ENCODE assay signal across 18 cellular contexts in the genomic region with DNA sequence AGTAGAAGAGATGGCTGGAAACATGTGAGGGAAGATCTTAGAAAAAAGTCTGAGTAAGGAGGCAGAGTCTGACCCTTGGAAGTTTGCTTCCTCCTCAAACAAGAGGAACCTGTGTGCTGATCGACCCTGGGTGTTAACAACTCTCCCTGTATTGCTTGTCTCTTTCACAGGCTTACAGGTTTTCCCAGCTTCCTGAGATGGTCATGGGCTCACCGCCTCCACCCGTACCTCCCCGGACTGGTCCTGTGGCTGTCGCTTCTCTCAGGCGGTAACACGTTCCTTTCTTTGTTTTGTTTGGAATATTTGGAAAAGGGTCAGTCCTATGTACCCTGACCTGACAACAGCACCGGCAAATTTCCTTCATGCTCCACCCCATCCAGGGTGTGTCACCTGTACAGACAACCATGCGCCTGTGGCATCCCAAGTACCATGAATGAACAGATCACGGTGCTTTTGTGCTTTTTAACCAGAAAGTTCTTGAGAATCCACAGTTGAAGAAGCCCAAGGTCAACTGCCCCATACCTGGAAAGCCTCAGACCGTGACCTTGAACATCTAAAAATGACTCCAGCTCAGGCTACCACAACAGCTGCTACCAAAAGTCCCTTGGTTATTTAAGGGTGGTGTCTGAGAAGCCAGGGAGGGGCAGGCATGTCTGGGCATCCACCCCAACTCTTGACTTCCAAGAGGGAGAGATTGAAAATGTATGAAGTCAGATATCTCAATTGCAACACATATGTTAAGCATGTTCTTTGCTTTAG. TPM values are rescaled to one million over a fixed set of nuclear protein-coding genes. Genes with fewer than 3 reads are reported as not detected.
DNase-seq lines count a peak whose midpoint lies in the region; ATAC-seq, FAIRE-seq and TF ChIP-seq lines count a peak whose summit lies in the region.
"Had no signal": no experiment of that assay in that cellular context is flagged by ENCODE, and none has a peak within 500 bp of the region (broad histone marks: within the 10 kb centered on the region; RNA-seq: fewer than 3 reads in every experiment).

No MANE protein-coding gene starts in this region.

- intact Hi-C loops in psoas muscle (cut with DNase I) = no loop called here
- intact Hi-C loops in activated naive CD4-positive, alpha-beta T cell treated with anti-CD3 and anti-CD28 coated beads for 36 hours (cut with micrococcal nuclease) = no loop called here

- H3K36me3 ChIP-seq in KMS-11 (ENCODE audit: insufficient read depth) (0 out of 2 replicates have a peak, but pooled peaks cover 4% of the 10 kb centered on the region), psoas muscle (ENCODE audit: insufficient read depth in 1 of 2, low read depth in 1 of 2) (no peaks in the 10 kb centered on the region)
- H3K36me3 ChIP-seq: ascending aorta, BLaER1 had no signal

- H3K27me3 ChIP-seq in KMS-11 (ENCODE audit: insufficient read depth, low read depth) (no peaks in the 10 kb centered on the region), psoas muscle (ENCODE audit: insufficient read depth in 3 of 3, low read length in 2 of 3) (no peaks in the 10 kb centered on the region)
- H3K27me3 ChIP-seq: ascending aorta, BLaER1 had no signal

- no peaks in the 10 kb centered on the region for H3K27me3 Mint-ChIP-seq in activated naive CD4-positive, alpha-beta T cell treated with anti-CD3 and anti-CD28 coated beads for 36 hours (ENCODE audit: low read depth)
- H3K27me3 Mint-ChIP-seq in mesothelial cell of epicardium (ENCODE audit: low read depth) = no peaks in the 10 kb centered on the region

- H3K4me2 ChIP-seq in KMS-11 = peak overlapping the region; percentile 99
- H3K4me2 ChIP-seq: BLaER1 had no signal

- H3K79me2 ChIP-seq in KMS-11 (ENCODE audit: insufficient read depth, low read depth) = no peaks in the 10 kb centered on the region

- peak overlapping the region; percentile 86 for H3K27ac ChIP-seq in KMS-11
- H3K27ac ChIP-seq in psoas muscle = no peak overlapping the region
- H3K27ac ChIP-seq: ascending aorta, BLaER1 had no signal

- TF ChIP-seq CTCF in KMS-11 (conservative IDR thresholded peaks at IDR 0.05; ENCODE audit: low read depth, low read length) = no peak
- no peak for TF ChIP-seq CTCF in psoas muscle (IDR thresholded peaks at IDR 0.05)
- TF ChIP-seq CTCF in mesothelial cell of epicardium (IDR thresholded peaks at IDR 0.05; ENCODE audit: unreplicated experiment) = no peak

- no peak overlapping the region for H3K4me3 ChIP-seq in KMS-11 (IDR thresholded peaks at IDR 0.05; ENCODE audit: insufficient read depth, low read depth, low read length)
- H3K4me3 ChIP-seq in psoas muscle = no peak overlapping the region
- H3K4me3 ChIP-seq: ascending aorta, BLaER1 had no signal

- no peaks in the 10 kb centered on the region for H3K9me3 Mint-ChIP-seq in activated naive CD4-positive, alpha-beta T cell treated with anti-CD3 and anti-CD28 coated beads for 36 hours
- no peaks in the 10 kb centered on the region for H3K9me3 Mint-ChIP-seq in mesothelial cell of epicardium
- H3K9me3 Mint-ChIP-seq: natural killer cell had no signal

- H3K27ac Mint-ChIP-seq in activated naive CD4-positive, alpha-beta T cell treated with anti-CD3 and anti-CD28 coated beads for 36 hours = no peak overlapping the region
- no peak overlapping the region for H3K27ac Mint-ChIP-seq in mesothelial cell of epicardium
- H3K27ac Mint-ChIP-seq: natural killer cell had no signal

- H3K36me3 Mint-ChIP-seq in activated naive CD4-positive, alpha-beta T cell treated with anti-CD3 and anti-CD28 coated beads for 36 hours (ENCODE audit: low read depth) = no peaks in the 10 kb centered on the region
- no peaks in the 10 kb centered on the region for H3K36me3 Mint-ChIP-seq in mesothelial cell of epicardium
- H3K36me3 Mint-ChIP-seq: natural killer cell had no signal

- H3K4me3 Mint-ChIP-seq in activated naive CD4-positive, alpha-beta T cell treated with anti-CD3 and anti-CD28 coated beads for 36 hours = no peak overlapping the region
- H3K4me3 Mint-ChIP-seq in mesothelial cell of epicardium = no peak overlapping the region
- H3K4me3 Mint-ChIP-seq: natural killer cell had no signal

- ATAC-seq in GM18858 (IDR thresholded peaks at IDR 0.05; ENCODE audit: unreplicated experiment) = peak; percentile 65
- peak; percentile 72 for ATAC-seq in HG02571 (IDR thresholded peaks at IDR 0.05; ENCODE audit: unreplicated experiment)
- peak; percentile 24 to 77 (median 56) for ATAC-seq in psoas muscle
- ATAC-seq: natural killer cell, PC-3, sciatic nerve had no signal

- FAIRE-seq in urothelium cell line (lab: Jason Lieb, UNC) = no peak

- H3K9me3 ChIP-seq in psoas muscle = no peaks in the 10 kb centered on the region
- H3K9me3 ChIP-seq: ascending aorta, BLaER1 had no signal

- CTCF ChIA-PET in activated naive CD4-positive, alpha-beta T cell treated with anti-CD3 and anti-CD28 coated beads for 36 hours (lab: Charles Lee) = no interaction called here

- peak overlapping the region; percentile 68; the same call in 1 of the 2 replicates for H3K9ac ChIP-seq in KMS-11
- H3K9ac ChIP-seq: BLaER1 had no signal

- H3K4me1 Mint-ChIP-seq in activated naive CD4-positive, alpha-beta T cell treated with anti-CD3 and anti-CD28 coated beads for 36 hours (ENCODE audit: low read depth) = no peaks in the 10 kb centered on the region
- H3K4me1 Mint-ChIP-seq in mesothelial cell of epicardium = no peaks in the 10 kb centered on the region
- H3K4me1 Mint-ChIP-seq: natural killer cell had no signal

- 76 to 83% (median 81%) methylated on average over 11 of the region's 11 CpGs for WGBS in psoas muscle, 3 donors

- no peak for DNase-seq in psoas muscle
- DNase-seq in activated naive CD4-positive, alpha-beta T cell treated with anti-CD3 and anti-CD28 coated beads for 36 hours = no peak
- no peak for DNase-seq in mesothelial cell of epicardium (ENCODE audit: low spot score in 2 of 2, unreplicated experiment in 2 of 2)
- no peak for DNase-seq in stimulated activated CD4-positive, alpha-beta T cell treated with anti-CD3 and anti-CD28 coated beads, Interleukin-12 subunit alpha, Interleukin-12 subunit beta, amount 100 ng/mL, for 4 hours
- no peak for DNase-seq in urothelium cell line (ENCODE audit: low spot score)
- DNase-seq: activated CD4-positive, alpha-beta T cell treated with anti-CD3 and anti-CD28 coated beads for 1 hour; activated T-cell treated with anti-CD3 and anti-CD28 coated beads, Interleukin-2, amount 50 U/mL, for 48 hours; EL; natural killer cell; PC-3; substantia nigra had no signal

- no peaks in the 10 kb centered on the region for H4K20me1 ChIP-seq in KMS-11 (ENCODE audit: insufficient read depth)
- H4K20me1 ChIP-seq: BLaER1 had no signal

- no peak overlapping the region for H2AFZ ChIP-seq in KMS-11 (ENCODE audit: low read depth)

- H3K4me1 ChIP-seq in KMS-11 (ENCODE audit: low read depth, poor library complexity, severe bottlenecking) (peaks cover 69% of the 10 kb centered on the region), psoas muscle (peaks cover 22% of the 10 kb centered on the region)
- H3K4me1 ChIP-seq: BLaER1 had no signal

RNA-seq across cellular contexts. Expression of gene C11orf91, which starts 44.6 kb away (rescaled TPM):
- total RNA-seq in psoas muscle (under 1 TPM in 3 of 4 donors, not detected in 1; 0.49 to 0.87 (median 0.53) TPM), mesothelial cell of epicardium (0.57 to 0.65 TPM in 2 of 3 replicates, not detected in the other)
- under 1 TPM in 1 of 3 donors, not detected in 2; 0.14 TPM for polyA plus RNA-seq in psoas muscle
- not detected for total RNA-seq in activated naive CD4-positive, alpha-beta T cell treated with anti-CD3 and anti-CD28 coated beads for 36 hours
- total RNA-seq: ascending aorta, kidney epithelial cell, natural killer cell, PC-3, sciatic nerve had no signal
